In the genomic region with DNA sequence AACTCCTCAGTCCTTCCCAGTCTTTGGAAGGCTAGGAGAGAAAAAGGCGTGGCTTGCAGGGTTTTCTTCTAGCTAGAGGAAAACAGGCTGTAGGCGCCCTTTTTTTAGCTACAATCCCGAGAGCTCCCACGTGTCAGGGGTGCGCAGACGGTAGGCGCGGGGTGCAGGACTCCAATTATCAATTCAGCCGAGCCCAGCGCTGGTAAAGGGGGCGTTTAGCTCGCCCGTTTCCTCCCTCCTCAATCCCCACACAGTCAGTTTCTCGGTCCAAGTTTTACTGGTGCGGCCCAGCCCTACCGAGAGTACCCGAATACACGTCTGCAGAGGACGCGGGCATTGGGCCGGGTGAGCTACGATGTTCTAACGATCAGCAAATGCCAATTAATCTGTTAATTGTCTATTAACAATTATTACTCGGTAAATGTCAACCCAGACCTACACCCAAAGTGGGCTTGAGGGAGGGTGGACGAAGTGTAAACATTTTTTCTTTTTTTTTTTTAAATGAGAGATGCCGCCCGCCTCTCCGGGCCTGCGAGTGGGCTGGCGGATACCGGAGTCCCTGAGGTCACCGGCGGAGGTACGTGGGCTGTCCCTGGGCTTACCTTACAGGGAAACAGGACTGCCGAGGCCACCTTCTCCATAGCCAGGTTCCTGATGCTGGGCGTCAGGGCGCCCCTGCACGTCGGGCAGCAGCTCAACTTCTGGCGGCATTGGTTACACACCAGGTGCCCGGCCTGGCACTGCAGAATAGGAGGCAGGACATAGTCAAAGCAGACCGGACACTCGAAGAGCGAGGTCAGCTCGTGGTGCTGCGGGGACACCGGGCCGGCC, we compare ENCODE assay signal across 1 cellular context.
TF ChIP-seq lines count a peak whose summit lies in the region.

No MANE protein-coding gene starts in this region.

TF ChIP-seq in K562, 482 proteins besides CTCF, POLR2A, EP300 and RAD21 (continued from another document and continues in another):
- TF ChIP-seq, protein P1, sequence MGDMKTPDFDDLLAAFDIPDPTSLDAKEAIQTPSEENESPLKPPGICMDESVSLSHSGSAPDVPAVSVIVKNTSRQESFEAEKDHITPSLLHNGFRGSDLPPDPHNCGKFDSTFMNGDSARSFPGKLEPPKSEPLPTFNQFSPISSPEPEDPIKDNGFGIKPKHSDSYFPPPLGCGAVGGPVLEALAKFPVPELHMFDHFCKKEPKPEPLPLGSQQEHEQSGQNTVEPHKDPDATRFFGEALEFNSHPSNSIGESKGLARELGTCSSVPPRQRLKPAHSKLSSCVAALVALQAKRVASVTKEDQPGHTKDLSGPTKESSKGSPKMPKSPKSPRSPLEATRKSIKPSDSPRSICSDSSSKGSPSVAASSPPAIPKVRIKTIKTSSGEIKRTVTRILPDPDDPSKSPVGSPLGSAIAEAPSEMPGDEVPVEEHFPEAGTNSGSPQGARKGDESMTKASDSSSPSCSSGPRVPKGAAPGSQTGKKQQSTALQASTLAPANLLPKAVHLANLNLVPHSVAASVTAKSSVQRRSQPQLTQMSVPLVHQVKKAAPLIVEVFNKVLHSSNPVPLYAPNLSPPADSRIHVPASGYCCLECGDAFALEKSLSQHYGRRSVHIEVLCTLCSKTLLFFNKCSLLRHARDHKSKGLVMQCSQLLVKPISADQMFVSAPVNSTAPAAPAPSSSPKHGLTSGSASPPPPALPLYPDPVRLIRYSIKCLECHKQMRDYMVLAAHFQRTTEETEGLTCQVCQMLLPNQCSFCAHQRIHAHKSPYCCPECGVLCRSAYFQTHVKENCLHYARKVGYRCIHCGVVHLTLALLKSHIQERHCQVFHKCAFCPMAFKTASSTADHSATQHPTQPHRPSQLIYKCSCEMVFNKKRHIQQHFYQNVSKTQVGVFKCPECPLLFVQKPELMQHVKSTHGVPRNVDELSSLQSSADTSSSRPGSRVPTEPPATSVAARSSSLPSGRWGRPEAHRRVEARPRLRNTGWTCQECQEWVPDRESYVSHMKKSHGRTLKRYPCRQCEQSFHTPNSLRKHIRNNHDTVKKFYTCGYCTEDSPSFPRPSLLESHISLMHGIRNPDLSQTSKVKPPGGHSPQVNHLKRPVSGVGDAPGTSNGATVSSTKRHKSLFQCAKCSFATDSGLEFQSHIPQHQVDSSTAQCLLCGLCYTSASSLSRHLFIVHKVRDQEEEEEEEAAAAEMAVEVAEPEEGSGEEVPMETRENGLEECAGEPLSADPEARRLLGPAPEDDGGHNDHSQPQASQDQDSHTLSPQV (IDR thresholded peaks at IDR 0.05), result 0 out of 2 replicates have a peak, but pooled peaks have one; percentile 29
- TF ChIP-seq, protein P2, sequence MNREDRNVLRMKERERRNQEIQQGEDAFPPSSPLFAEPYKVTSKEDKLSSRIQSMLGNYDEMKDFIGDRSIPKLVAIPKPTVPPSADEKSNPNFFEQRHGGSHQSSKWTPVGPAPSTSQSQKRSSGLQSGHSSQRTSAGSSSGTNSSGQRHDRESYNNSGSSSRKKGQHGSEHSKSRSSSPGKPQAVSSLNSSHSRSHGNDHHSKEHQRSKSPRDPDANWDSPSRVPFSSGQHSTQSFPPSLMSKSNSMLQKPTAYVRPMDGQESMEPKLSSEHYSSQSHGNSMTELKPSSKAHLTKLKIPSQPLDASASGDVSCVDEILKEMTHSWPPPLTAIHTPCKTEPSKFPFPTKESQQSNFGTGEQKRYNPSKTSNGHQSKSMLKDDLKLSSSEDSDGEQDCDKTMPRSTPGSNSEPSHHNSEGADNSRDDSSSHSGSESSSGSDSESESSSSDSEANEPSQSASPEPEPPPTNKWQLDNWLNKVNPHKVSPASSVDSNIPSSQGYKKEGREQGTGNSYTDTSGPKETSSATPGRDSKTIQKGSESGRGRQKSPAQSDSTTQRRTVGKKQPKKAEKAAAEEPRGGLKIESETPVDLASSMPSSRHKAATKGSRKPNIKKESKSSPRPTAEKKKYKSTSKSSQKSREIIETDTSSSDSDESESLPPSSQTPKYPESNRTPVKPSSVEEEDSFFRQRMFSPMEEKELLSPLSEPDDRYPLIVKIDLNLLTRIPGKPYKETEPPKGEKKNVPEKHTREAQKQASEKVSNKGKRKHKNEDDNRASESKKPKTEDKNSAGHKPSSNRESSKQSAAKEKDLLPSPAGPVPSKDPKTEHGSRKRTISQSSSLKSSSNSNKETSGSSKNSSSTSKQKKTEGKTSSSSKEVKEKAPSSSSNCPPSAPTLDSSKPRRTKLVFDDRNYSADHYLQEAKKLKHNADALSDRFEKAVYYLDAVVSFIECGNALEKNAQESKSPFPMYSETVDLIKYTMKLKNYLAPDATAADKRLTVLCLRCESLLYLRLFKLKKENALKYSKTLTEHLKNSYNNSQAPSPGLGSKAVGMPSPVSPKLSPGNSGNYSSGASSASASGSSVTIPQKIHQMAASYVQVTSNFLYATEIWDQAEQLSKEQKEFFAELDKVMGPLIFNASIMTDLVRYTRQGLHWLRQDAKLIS (CRISPR knock-in tag; IDR thresholded peaks at IDR 0.05), result peak; percentile 61; the same call in 1 of the 2 replicates
- TF ChIP-seq CREM (IDR thresholded peaks at IDR 0.05; ENCODE audit: low read depth), result 0 out of 2 replicates have a peak, but pooled peaks have one; percentile 3
- TF ChIP-seq, protein P3, sequence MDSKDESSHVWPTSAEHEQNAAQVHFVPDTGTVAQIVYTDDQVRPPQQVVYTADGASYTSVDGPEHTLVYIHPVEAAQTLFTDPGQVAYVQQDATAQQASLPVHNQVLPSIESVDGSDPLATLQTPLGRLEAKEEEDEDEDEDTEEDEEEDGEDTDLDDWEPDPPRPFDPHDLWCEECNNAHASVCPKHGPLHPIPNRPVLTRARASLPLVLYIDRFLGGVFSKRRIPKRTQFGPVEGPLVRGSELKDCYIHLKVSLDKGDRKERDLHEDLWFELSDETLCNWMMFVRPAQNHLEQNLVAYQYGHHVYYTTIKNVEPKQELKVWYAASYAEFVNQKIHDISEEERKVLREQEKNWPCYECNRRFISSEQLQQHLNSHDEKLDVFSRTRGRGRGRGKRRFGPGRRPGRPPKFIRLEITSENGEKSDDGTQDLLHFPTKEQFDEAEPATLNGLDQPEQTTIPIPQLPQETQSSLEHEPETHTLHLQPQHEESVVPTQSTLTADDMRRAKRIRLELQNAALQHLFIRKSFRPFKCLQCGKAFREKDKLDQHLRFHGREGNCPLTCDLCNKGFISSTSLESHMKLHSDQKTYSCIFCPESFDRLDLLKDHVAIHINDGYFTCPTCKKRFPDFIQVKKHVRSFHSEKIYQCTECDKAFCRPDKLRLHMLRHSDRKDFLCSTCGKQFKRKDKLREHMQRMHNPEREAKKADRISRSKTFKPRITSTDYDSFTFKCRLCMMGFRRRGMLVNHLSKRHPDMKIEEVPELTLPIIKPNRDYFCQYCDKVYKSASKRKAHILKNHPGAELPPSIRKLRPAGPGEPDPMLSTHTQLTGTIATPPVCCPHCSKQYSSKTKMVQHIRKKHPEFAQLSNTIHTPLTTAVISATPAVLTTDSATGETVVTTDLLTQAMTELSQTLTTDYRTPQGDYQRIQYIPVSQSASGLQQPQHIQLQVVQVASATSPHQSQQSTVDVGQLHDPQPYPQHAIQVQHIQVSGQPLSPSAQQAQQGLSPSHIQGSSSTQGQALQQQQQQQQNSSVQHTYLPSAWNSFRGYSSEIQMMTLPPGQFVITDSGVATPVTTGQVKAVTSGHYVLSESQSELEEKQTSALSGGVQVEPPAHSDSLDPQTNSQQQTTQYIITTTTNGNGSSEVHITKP (IDR thresholded peaks at IDR 0.05; ENCODE audit: partially characterized antibody), result peak; percentile 37
- TF ChIP-seq, protein P4, sequence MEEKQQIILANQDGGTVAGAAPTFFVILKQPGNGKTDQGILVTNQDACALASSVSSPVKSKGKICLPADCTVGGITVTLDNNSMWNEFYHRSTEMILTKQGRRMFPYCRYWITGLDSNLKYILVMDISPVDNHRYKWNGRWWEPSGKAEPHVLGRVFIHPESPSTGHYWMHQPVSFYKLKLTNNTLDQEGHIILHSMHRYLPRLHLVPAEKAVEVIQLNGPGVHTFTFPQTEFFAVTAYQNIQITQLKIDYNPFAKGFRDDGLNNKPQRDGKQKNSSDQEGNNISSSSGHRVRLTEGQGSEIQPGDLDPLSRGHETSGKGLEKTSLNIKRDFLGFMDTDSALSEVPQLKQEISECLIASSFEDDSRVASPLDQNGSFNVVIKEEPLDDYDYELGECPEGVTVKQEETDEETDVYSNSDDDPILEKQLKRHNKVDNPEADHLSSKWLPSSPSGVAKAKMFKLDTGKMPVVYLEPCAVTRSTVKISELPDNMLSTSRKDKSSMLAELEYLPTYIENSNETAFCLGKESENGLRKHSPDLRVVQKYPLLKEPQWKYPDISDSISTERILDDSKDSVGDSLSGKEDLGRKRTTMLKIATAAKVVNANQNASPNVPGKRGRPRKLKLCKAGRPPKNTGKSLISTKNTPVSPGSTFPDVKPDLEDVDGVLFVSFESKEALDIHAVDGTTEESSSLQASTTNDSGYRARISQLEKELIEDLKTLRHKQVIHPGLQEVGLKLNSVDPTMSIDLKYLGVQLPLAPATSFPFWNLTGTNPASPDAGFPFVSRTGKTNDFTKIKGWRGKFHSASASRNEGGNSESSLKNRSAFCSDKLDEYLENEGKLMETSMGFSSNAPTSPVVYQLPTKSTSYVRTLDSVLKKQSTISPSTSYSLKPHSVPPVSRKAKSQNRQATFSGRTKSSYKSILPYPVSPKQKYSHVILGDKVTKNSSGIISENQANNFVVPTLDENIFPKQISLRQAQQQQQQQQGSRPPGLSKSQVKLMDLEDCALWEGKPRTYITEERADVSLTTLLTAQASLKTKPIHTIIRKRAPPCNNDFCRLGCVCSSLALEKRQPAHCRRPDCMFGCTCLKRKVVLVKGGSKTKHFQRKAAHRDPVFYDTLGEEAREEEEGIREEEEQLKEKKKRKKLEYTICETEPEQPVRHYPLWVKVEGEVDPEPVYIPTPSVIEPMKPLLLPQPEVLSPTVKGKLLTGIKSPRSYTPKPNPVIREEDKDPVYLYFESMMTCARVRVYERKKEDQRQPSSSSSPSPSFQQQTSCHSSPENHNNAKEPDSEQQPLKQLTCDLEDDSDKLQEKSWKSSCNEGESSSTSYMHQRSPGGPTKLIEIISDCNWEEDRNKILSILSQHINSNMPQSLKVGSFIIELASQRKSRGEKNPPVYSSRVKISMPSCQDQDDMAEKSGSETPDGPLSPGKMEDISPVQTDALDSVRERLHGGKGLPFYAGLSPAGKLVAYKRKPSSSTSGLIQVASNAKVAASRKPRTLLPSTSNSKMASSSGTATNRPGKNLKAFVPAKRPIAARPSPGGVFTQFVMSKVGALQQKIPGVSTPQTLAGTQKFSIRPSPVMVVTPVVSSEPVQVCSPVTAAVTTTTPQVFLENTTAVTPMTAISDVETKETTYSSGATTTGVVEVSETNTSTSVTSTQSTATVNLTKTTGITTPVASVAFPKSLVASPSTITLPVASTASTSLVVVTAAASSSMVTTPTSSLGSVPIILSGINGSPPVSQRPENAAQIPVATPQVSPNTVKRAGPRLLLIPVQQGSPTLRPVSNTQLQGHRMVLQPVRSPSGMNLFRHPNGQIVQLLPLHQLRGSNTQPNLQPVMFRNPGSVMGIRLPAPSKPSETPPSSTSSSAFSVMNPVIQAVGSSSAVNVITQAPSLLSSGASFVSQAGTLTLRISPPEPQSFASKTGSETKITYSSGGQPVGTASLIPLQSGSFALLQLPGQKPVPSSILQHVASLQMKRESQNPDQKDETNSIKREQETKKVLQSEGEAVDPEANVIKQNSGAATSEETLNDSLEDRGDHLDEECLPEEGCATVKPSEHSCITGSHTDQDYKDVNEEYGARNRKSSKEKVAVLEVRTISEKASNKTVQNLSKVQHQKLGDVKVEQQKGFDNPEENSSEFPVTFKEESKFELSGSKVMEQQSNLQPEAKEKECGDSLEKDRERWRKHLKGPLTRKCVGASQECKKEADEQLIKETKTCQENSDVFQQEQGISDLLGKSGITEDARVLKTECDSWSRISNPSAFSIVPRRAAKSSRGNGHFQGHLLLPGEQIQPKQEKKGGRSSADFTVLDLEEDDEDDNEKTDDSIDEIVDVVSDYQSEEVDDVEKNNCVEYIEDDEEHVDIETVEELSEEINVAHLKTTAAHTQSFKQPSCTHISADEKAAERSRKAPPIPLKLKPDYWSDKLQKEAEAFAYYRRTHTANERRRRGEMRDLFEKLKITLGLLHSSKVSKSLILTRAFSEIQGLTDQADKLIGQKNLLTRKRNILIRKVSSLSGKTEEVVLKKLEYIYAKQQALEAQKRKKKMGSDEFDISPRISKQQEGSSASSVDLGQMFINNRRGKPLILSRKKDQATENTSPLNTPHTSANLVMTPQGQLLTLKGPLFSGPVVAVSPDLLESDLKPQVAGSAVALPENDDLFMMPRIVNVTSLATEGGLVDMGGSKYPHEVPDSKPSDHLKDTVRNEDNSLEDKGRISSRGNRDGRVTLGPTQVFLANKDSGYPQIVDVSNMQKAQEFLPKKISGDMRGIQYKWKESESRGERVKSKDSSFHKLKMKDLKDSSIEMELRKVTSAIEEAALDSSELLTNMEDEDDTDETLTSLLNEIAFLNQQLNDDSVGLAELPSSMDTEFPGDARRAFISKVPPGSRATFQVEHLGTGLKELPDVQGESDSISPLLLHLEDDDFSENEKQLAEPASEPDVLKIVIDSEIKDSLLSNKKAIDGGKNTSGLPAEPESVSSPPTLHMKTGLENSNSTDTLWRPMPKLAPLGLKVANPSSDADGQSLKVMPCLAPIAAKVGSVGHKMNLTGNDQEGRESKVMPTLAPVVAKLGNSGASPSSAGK (IDR thresholded peaks at IDR 0.05), result peak; percentile 44
- TF ChIP-seq, protein P5, sequence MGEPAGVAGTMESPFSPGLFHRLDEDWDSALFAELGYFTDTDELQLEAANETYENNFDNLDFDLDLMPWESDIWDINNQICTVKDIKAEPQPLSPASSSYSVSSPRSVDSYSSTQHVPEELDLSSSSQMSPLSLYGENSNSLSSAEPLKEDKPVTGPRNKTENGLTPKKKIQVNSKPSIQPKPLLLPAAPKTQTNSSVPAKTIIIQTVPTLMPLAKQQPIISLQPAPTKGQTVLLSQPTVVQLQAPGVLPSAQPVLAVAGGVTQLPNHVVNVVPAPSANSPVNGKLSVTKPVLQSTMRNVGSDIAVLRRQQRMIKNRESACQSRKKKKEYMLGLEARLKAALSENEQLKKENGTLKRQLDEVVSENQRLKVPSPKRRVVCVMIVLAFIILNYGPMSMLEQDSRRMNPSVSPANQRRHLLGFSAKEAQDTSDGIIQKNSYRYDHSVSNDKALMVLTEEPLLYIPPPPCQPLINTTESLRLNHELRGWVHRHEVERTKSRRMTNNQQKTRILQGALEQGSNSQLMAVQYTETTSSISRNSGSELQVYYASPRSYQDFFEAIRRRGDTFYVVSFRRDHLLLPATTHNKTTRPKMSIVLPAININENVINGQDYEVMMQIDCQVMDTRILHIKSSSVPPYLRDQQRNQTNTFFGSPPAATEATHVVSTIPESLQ (CRISPR knock-in tag; IDR thresholded peaks at IDR 0.05), result 0 out of 2 replicates have a peak, but pooled peaks have one; percentile 39
- TF ChIP-seq, protein P6, sequence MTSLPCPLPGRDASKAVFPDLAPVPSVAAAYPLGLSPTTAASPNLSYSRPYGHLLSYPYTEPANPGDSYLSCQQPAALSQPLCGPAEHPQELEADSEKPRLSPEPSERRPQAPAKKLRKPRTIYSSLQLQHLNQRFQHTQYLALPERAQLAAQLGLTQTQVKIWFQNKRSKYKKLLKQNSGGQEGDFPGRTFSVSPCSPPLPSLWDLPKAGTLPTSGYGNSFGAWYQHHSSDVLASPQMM (CRISPR knock-in tag; IDR thresholded peaks at IDR 0.05), result no peak
- TF ChIP-seq, protein P7, sequence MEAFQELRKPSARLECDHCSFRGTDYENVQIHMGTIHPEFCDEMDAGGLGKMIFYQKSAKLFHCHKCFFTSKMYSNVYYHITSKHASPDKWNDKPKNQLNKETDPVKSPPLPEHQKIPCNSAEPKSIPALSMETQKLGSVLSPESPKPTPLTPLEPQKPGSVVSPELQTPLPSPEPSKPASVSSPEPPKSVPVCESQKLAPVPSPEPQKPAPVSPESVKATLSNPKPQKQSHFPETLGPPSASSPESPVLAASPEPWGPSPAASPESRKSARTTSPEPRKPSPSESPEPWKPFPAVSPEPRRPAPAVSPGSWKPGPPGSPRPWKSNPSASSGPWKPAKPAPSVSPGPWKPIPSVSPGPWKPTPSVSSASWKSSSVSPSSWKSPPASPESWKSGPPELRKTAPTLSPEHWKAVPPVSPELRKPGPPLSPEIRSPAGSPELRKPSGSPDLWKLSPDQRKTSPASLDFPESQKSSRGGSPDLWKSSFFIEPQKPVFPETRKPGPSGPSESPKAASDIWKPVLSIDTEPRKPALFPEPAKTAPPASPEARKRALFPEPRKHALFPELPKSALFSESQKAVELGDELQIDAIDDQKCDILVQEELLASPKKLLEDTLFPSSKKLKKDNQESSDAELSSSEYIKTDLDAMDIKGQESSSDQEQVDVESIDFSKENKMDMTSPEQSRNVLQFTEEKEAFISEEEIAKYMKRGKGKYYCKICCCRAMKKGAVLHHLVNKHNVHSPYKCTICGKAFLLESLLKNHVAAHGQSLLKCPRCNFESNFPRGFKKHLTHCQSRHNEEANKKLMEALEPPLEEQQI (IDR thresholded peaks at IDR 0.05), result no peak
- TF ChIP-seq EWSR1 (IDR thresholded peaks at IDR 0.05; ENCODE audit: borderline replicate concordance, low read depth, partially characterized antibody), result no peak
